8 cellular contexts compared by ENCODE assay signal in genomic region chr11:62786318-62787004, GRCh38. TPM values are rescaled to one million over a fixed set of nuclear protein-coding genes. Genes with fewer than 3 reads are reported as not detected.
DNase-seq lines count a peak whose midpoint lies in the region; ATAC-seq, FAIRE-seq and TF ChIP-seq lines count a peak whose summit lies in the region.

No MANE protein-coding gene starts in this region.

- H3K27ac Mint-ChIP-seq in activated B cell treated with CpG ODN at 0.5 μM for 24 hours (peak overlapping the region; percentile 88), immature natural killer cell (peak overlapping the region; percentile 92 to 96 (median 95))

- H3K9me3 Mint-ChIP-seq in activated B cell treated with CpG ODN at 0.5 μM for 24 hours (no peaks in the 10 kb centered on the region), immature natural killer cell (no peaks in the 10 kb centered on the region)

- peak; percentile 82 for TF ChIP-seq CTCF in activated B cell treated with CpG ODN at 0.5 μM for 24 hours (IDR thresholded peaks at IDR 0.05)
- peak; percentile 100 for TF ChIP-seq CTCF in bronchial epithelial cell (IDR thresholded peaks at IDR 0.05; ENCODE audit: insufficient read depth, low read length, severe bottlenecking)
- peak; percentile 93 to 99 (median 97) for TF ChIP-seq CTCF in spleen (IDR thresholded peaks at IDR 0.05 in 8 of 11, conservative IDR thresholded peaks at IDR 0.05 in 3 of 11)

- H3K27me3 Mint-ChIP-seq in activated B cell treated with CpG ODN at 0.5 μM for 24 hours (no peaks in the 10 kb centered on the region), immature natural killer cell (ENCODE audit: low read depth in 3 of 3) (peaks cover 0 to 7% (median 0%) of the 10 kb centered on the region in 3 donors)

- CTCF ChIA-PET in activated B cell treated with CpG ODN at 0.5 μM for 24 hours (lab: Charles Lee), result interaction anchor here (0.6 to 4.8 kb wide), 27 partner anchors 9 to 746 kb away, joined by 3 to 66 read pairs (median 5); partner anchors contain the start of genes C11orf98, CSKMT, GANAB and HNRNPUL2

- no peak for TF ChIP-seq POLR2A in spleen (IDR thresholded peaks at IDR 0.05)

- in situ Hi-C loops in ACHN (cut with HindIII; ENCODE audit: low pct_ligation_motif_present, low pct_unique_long_range_greater_than_20kb, low sequenced_read_pairs), result no loop called here

- POLR2A ChIA-PET in activated B cell treated with CpG ODN at 0.5 μM for 24 hours (lab: Charles Lee), result interaction anchor here (0.5 to 8.8 kb wide), 41 partner anchors 9 to 951 kb away, joined by 3 to 308 read pairs (median 6); partner anchors contain the start of genes BSCL2, C11orf98, CSKMT and EEF1G

- peak overlapping the region; percentile 80 for H3K4me3 ChIP-seq in bronchial epithelial cell (ENCODE audit: low read depth, low read length)
- peak overlapping the region; percentile 85 to 99 (median 98) for H3K4me3 ChIP-seq in spleen

- H3K27me3 ChIP-seq in bronchial epithelial cell (ENCODE audit: control insufficient read depth, insufficient read depth, low read length), result no peaks in the 10 kb centered on the region
- H3K27me3 ChIP-seq in spleen (replicated peaks in 1 of 7), result no peaks in the 10 kb centered on the region

- no peaks in the 10 kb centered on the region for H3K9me3 ChIP-seq in spleen

- no peak for FAIRE-seq in bronchial epithelial cell (lab: Jason Lieb, UNC)

- WGBS in spleen, 5 donors, result 1 to 2% (median 2%) methylated on average over 27 to 51 of the region's 51 CpGs

- DNase-seq in ACHN (peak; percentile 83), NCI-H2196 treated with DMSO at 0.1 percent for 48 hours (lab: John Stamatoyannopoulos, UW; ENCODE audit: unreplicated experiment) (peak; percentile 45), activated B cell treated with CpG ODN at 0.5 μM for 24 hours (peak; percentile 85), bronchial epithelial cell (ENCODE audit: low read depth) (peak; percentile 52), immature natural killer cell (peak; percentile 86 to 88 (median 87)), spleen (peak; percentile 97)

- peak overlapping the region; percentile 95 to 100 (median 98) for H3K27ac ChIP-seq in spleen

- H3K4me1 ChIP-seq in spleen, result peaks cover 31 to 52% (median 50%) of the 10 kb centered on the region in 6 donors

- peak; percentile 52 for ATAC-seq in GM18520 (IDR thresholded peaks at IDR 0.05; ENCODE audit: unreplicated experiment)
- peak; percentile 55 for ATAC-seq in HG03097 (IDR thresholded peaks at IDR 0.05; ENCODE audit: low FRiP score, unreplicated experiment)
- ATAC-seq in activated B cell treated with CpG ODN at 0.5 μM for 24 hours (ENCODE audit: low read depth), result peak; percentile 72

- intact Hi-C loops in activated B cell treated with CpG ODN at 0.5 μM for 24 hours (cut with micrococcal nuclease), result loop anchor here (1.0 to 2.0 kb wide), 12 partner anchors 15 to 122 kb away; partner anchors contain the start of genes C11orf98, CSKMT, HNRNPUL2 and NXF1
- intact Hi-C loops in spleen (cut with DNase I; ENCODE audit: low total_unique reads), result loop anchor here (5.0 kb wide), 1 partner anchor 71 kb away; no protein-coding TSS in a partner anchor

- H3K4me1 Mint-ChIP-seq in activated B cell treated with CpG ODN at 0.5 μM for 24 hours (peaks cover 39% of the 10 kb centered on the region), immature natural killer cell (peaks cover 46 to 52% of the 10 kb centered on the region in 2 donors)

- H3K36me3 Mint-ChIP-seq in activated B cell treated with CpG ODN at 0.5 μM for 24 hours (ENCODE audit: low read depth) (peaks cover 49% of the 10 kb centered on the region), immature natural killer cell (peaks cover 0 to 6% (median 0%) of the 10 kb centered on the region in 3 donors)

- H3K36me3 ChIP-seq in bronchial epithelial cell (ENCODE audit: control insufficient read depth, insufficient read depth, low read length) (peaks cover 3% of the 10 kb centered on the region), spleen (peaks cover 0 to 56% (median 31%) of the 10 kb centered on the region in 6 donors)

- H3K4me3 Mint-ChIP-seq in activated B cell treated with CpG ODN at 0.5 μM for 24 hours, result peak overlapping the region; percentile 87
- H3K4me3 Mint-ChIP-seq in immature natural killer cell, result peak overlapping the region; percentile 84 to 87 (median 86)

RNA-seq across cellular contexts. Expression of gene TMEM179B, which starts 0.7 kb away (rescaled TPM):
- total RNA-seq in activated B cell treated with CpG ODN at 0.5 μM for 24 hours (34.9 and 47.7 TPM in 2 replicates), bronchial epithelial cell (19.0 and 30.0 TPM in 2 replicates), spleen (10 to 100 TPM; 39.0 to 80.8 (median 48.3) TPM)
- polyA plus RNA-seq in immature natural killer cell (100 to 1,000 TPM; 162 to 290 (median 174) TPM), spleen (10 to 100 TPM; 46.1 to 57.1 (median 54.6) TPM)

RNA-seq across cellular contexts. Expression of gene TMEM223, which starts 5.3 kb away (rescaled TPM):
- total RNA-seq in activated B cell treated with CpG ODN at 0.5 μM for 24 hours (13.0 and 15.0 TPM in 2 replicates), bronchial epithelial cell (18.6 and 19.5 TPM in 2 replicates), spleen (10 to 100 TPM; 11.2 to 27.8 (median 13.6) TPM)
- polyA plus RNA-seq in immature natural killer cell (10 to 100 TPM; 47.9 to 69.7 (median 63.2) TPM), spleen (10 to 100 TPM; 19.0 to 32.8 (median 25.0) TPM)

RNA-seq across cellular contexts. Expression of gene TAF6L, which starts 15.3 kb away (rescaled TPM):
- total RNA-seq in activated B cell treated with CpG ODN at 0.5 μM for 24 hours (32.9 and 38.6 TPM in 2 replicates), bronchial epithelial cell (16.6 and 17.1 TPM in 2 replicates), spleen (10 to 100 TPM; 16.6 to 28.8 (median 23.7) TPM)
- polyA plus RNA-seq in immature natural killer cell (1 to 10 TPM; 3.8 to 9.6 (median 7.3) TPM), spleen (10 to 100 TPM; 11.9 to 37.5 (median 21.1) TPM)

RNA-seq across cellular contexts. Expression of gene NXF1, which starts 18.8 kb away (rescaled TPM):
- 89.1 and 91.6 TPM in 2 replicates for total RNA-seq in activated B cell treated with CpG ODN at 0.5 μM for 24 hours
- total RNA-seq in bronchial epithelial cell, result 13.4 and 15.3 TPM in 2 replicates
- 10 to 100 TPM; 42.9 to 73.3 (median 66.0) TPM for polyA plus RNA-seq in immature natural killer cell
- total RNA-seq in spleen, result 100 to 1,000 TPM in 4 of 7 donors, 10 to 100 TPM in 3; 87.7 to 125 (median 118) TPM
- polyA plus RNA-seq in spleen, result 100 to 1,000 TPM in 2 of 3 donors, 10 to 100 TPM in 1; 83.1 to 271 (median 194) TPM

RNA-seq across cellular contexts. Expression of gene POLR2G, which starts 25.1 kb away (rescaled TPM):
- total RNA-seq in activated B cell treated with CpG ODN at 0.5 μM for 24 hours (109 and 116 TPM in 2 replicates), bronchial epithelial cell (102 and 121 TPM in 2 replicates), spleen (10 to 100 TPM; 52.1 to 74.0 (median 60.2) TPM)
- polyA plus RNA-seq in immature natural killer cell (100 to 1,000 TPM; 397 to 564 (median 472) TPM), spleen (100 to 1,000 TPM; 129 to 153 (median 135) TPM)

Comparison
In these comparisons a context has a peak if more than half of its experiments do, and no peak if none do; other contexts are left out.
1. Peak in every context shown above with its lines: DNase-seq, ATAC-seq, H3K4me3 ChIP-seq and H3K27ac ChIP-seq.
2. DNase-seq: peak in every context shown above with its lines; median percentile 97 in spleen; 87 in immature natural killer cell; 85 in activated B cell treated with CpG ODN at 0.5 μM for 24 hours; 83 in ACHN; 52 in bronchial epithelial cell; 45 in NCI-H2196 treated with DMSO at 0.1 percent for 48 hours.